8 cellular contexts compared by ENCODE assay signal in genomic region chr6:159790149-159790946, GRCh38. TPM values are rescaled to one million over a fixed set of nuclear protein-coding genes. Genes with fewer than 3 reads are reported as not detected.
DNase-seq lines count a peak whose midpoint lies in the region; ATAC-seq and TF ChIP-seq lines count a peak whose summit lies in the region.

MRPL18 (plus strand) TSS chr6:159790467; CDS start chr6:159790588, 121 bp downstream.

- H3K27me3 ChIP-seq in H7 (ENCODE audit: control insufficient read depth, insufficient read depth, low read length): no peaks in the 10 kb centered on the region

- no peak for TF ChIP-seq CTCF in fibroblast of pulmonary artery (IDR thresholded peaks at IDR 0.05; ENCODE audit: low read length, missing control alignments)

- H3K27me3 Mint-ChIP-seq in natural killer cell treated with Interleukin-12 subunit alpha and Interleukin-12 subunit beta and Interleukin-15 and Interleukin-18, amount 100 ng/mL, for 72 hours: no peaks in the 10 kb centered on the region
- H3K27me3 Mint-ChIP-seq in stimulated activated naive CD8-positive, alpha-beta T cell treated with anti-CD3 and anti-CD28 coated beads, Interleukin-15, Interleukin-2, amounts not matched to agents 100 ng/mL and 50 ng/mL, for 24 hours: no peaks in the 10 kb centered on the region

- peak; percentile 92 to 94 for ATAC-seq in natural killer cell treated with Interleukin-12 subunit alpha and Interleukin-12 subunit beta and Interleukin-15 and Interleukin-18, amount 100 ng/mL, for 72 hours

- peak; percentile 98 for DNase-seq in ELF-1 (ENCODE audit: low read depth, low spot score)
- peak; percentile 92 for DNase-seq in H7
- DNase-seq in M059J (ENCODE audit: low read depth): peak; percentile 98
- peak; percentile 97 for DNase-seq in SHP77 (lab: John Stamatoyannopoulos, UW)
- peak; percentile 81 for DNase-seq in activated effector memory CD4-positive, alpha-beta T cell treated with Interleukin-2 at 50 U/mL for 16 hours
- DNase-seq in fibroblast of pulmonary artery (ENCODE audit: low read depth): peak; percentile 98
- peak; percentile 94 for DNase-seq in natural killer cell treated with Interleukin-12 subunit alpha and Interleukin-12 subunit beta and Interleukin-15 and Interleukin-18, amount 100 ng/mL, for 72 hours (ENCODE audit: low spot score)

- peaks cover 28 to 51% of the 10 kb centered on the region in 2 donors for H3K4me1 Mint-ChIP-seq in natural killer cell treated with Interleukin-12 subunit alpha and Interleukin-12 subunit beta and Interleukin-15 and Interleukin-18, amount 100 ng/mL, for 72 hours (ENCODE audit: low read depth in 2 of 2)
- peaks cover 72% of the 10 kb centered on the region for H3K4me1 Mint-ChIP-seq in stimulated activated naive CD8-positive, alpha-beta T cell treated with anti-CD3 and anti-CD28 coated beads, Interleukin-15, Interleukin-2, amounts not matched to agents 100 ng/mL and 50 ng/mL, for 24 hours (ENCODE audit: low read depth)

- peak within 1 kb of the TSS; percentile 92 for H3K4me3 Mint-ChIP-seq in natural killer cell treated with Interleukin-12 subunit alpha and Interleukin-12 subunit beta and Interleukin-15 and Interleukin-18, amount 100 ng/mL, for 72 hours
- H3K4me3 Mint-ChIP-seq in stimulated activated naive CD8-positive, alpha-beta T cell treated with anti-CD3 and anti-CD28 coated beads, Interleukin-15, Interleukin-2, amounts not matched to agents 100 ng/mL and 50 ng/mL, for 24 hours: peak within 1 kb of the TSS; percentile 96

- peaks cover 43% of the 10 kb centered on the region for H3K36me3 Mint-ChIP-seq in natural killer cell treated with Interleukin-12 subunit alpha and Interleukin-12 subunit beta and Interleukin-15 and Interleukin-18, amount 100 ng/mL, for 72 hours
- H3K36me3 Mint-ChIP-seq in stimulated activated naive CD8-positive, alpha-beta T cell treated with anti-CD3 and anti-CD28 coated beads, Interleukin-15, Interleukin-2, amounts not matched to agents 100 ng/mL and 50 ng/mL, for 24 hours (ENCODE audit: low read depth): peaks cover 77% of the 10 kb centered on the region

- peak within 1 kb of the TSS; percentile 92 to 99 for H3K27ac Mint-ChIP-seq in natural killer cell treated with Interleukin-12 subunit alpha and Interleukin-12 subunit beta and Interleukin-15 and Interleukin-18, amount 100 ng/mL, for 72 hours
- H3K27ac Mint-ChIP-seq in stimulated activated naive CD8-positive, alpha-beta T cell treated with anti-CD3 and anti-CD28 coated beads, Interleukin-15, Interleukin-2, amounts not matched to agents 100 ng/mL and 50 ng/mL, for 24 hours: peak within 1 kb of the TSS; percentile 99

- H3K9me3 Mint-ChIP-seq in natural killer cell treated with Interleukin-12 subunit alpha and Interleukin-12 subunit beta and Interleukin-15 and Interleukin-18, amount 100 ng/mL, for 72 hours: no peaks in the 10 kb centered on the region
- H3K9me3 Mint-ChIP-seq in stimulated activated naive CD8-positive, alpha-beta T cell treated with anti-CD3 and anti-CD28 coated beads, Interleukin-15, Interleukin-2, amounts not matched to agents 100 ng/mL and 50 ng/mL, for 24 hours: no peaks in the 10 kb centered on the region

- peak within 1 kb of the TSS; percentile 99 for H3K4me3 ChIP-seq in H7 (ENCODE audit: insufficient read depth, low read depth, low read length)
- peak within 1 kb of the TSS; percentile 96 for H3K4me3 ChIP-seq in fibroblast of pulmonary artery (replicated peaks; ENCODE audit: low read depth, low read length)

- peaks cover 21% of the 10 kb centered on the region for H3K36me3 ChIP-seq in H7 (replicated peaks; ENCODE audit: control insufficient read depth, insufficient read depth, low read length)

RNA-seq across cellular contexts. Expression of gene MRPL18, which starts in this region (rescaled TPM):
- total RNA-seq in H7 (2014; rRNA removed; shearing (Covaris generic)): 90.2 and 99.0 TPM in 2 replicates
- total RNA-seq in M059J (2014; rRNA removed; shearing (Covaris generic)): 241 and 249 TPM in 2 replicates
- total RNA-seq in natural killer cell treated with Interleukin-12 subunit alpha and Interleukin-12 subunit beta and Interleukin-15 and Interleukin-18, amount 100 ng/mL, for 72 hours: 10 to 100 TPM; 65.8 to 82.4 TPM

Comparison
In these comparisons a context has a peak if more than half of its experiments do, and no peak if none do; other contexts are left out.
1. Peak in every context shown above with its lines: DNase-seq, ATAC-seq and H3K4me3 ChIP-seq.